29 cellular contexts compared by ENCODE assay signal in genomic region chr1:229825042-229825441, GRCh38.
"Had no signal": no experiment of that assay in that cellular context is flagged by ENCODE, and none has a peak within 500 bp of the region (broad histone marks: within the 10 kb centered on the region; RNA-seq: fewer than 3 reads in every experiment).

No MANE protein-coding gene starts in this region.

- H3K4me1 Mint-ChIP-seq: endodermal cell had no signal

- H3K4me3 ChIP-seq: colonic mucosa, coronary artery, dorsolateral prefrontal cortex, esophagus muscularis mucosa, esophagus squamous epithelium, gastrocnemius medialis, gastroesophageal sphincter, heart left ventricle, heart right ventricle had no signal

- H3K9me3 ChIP-seq: colonic mucosa, esophagus muscularis mucosa, esophagus squamous epithelium, gastrocnemius medialis, gastroesophageal sphincter, heart left ventricle, heart right ventricle had no signal

- H3K36me3 ChIP-seq: colonic mucosa, esophagus muscularis mucosa, esophagus squamous epithelium, gastrocnemius medialis, gastroesophageal sphincter, heart left ventricle, heart right ventricle had no signal

- ATAC-seq: effector memory CD8-positive, alpha-beta T cell; esophagus mucosa; foreskin keratinocyte; gastrocnemius medialis; gastroesophageal sphincter; heart left ventricle; heart right ventricle had no signal

- H3K9me3 Mint-ChIP-seq: dendritic cell treated with granulocyte-macrophage colony-stimulating factor and Interleukin-4, amounts not matched to agents 40 ng/mL and 50 ng/mL, for 4 days had no signal

- DNase-seq: colonic mucosa; cortex of kidney; dermis blood vessel endothelial cell; dorsolateral prefrontal cortex; effector CD4-positive, alpha-beta T cell; effector CD8-positive, alpha-beta T cell; effector memory CD4-positive, alpha-beta T cell; effector memory CD8-positive, alpha-beta T cell; endodermal cell; erythroblast; esophagus squamous epithelium; foreskin fibroblast; foreskin keratinocyte; foreskin melanocyte; gastrocnemius medialis; glutamatergic neuron; head of caudate nucleus; heart left ventricle; heart right ventricle had no signal

- H3K27ac ChIP-seq: colonic mucosa, coronary artery, dorsolateral prefrontal cortex, epithelial cell of prostate, esophagus muscularis mucosa, esophagus squamous epithelium, foreskin keratinocyte, gastrocnemius medialis, gastroesophageal sphincter, heart left ventricle, heart right ventricle had no signal

- H3K4me3 Mint-ChIP-seq: dendritic cell treated with granulocyte-macrophage colony-stimulating factor and Interleukin-4, amounts not matched to agents 40 ng/mL and 50 ng/mL, for 4 days; effector memory CD8-positive, alpha-beta T cell; endodermal cell had no signal

- H3K27me3 ChIP-seq: colonic mucosa, dorsolateral prefrontal cortex, esophagus muscularis mucosa, esophagus squamous epithelium, gastrocnemius medialis, gastroesophageal sphincter, heart left ventricle, heart right ventricle had no signal

- H3K4me1 ChIP-seq: colonic mucosa, esophagus squamous epithelium, foreskin keratinocyte had no signal

- H3K27ac Mint-ChIP-seq: dendritic cell treated with granulocyte-macrophage colony-stimulating factor and Interleukin-4, amounts not matched to agents 40 ng/mL and 50 ng/mL, for 4 days; effector memory CD8-positive, alpha-beta T cell; endodermal cell had no signal

- FAIRE-seq: colon, endometrium, endothelial cell of umbilical vein, frontal cortex had no signal
